In genomic region chr15:31326729-31327673, GRCh38 we compare ENCODE assay signal across 1 cellular context.
A peak's percentile ranks its signal among the peaks of the same experiment; 100 is the strongest.
TF ChIP-seq lines count a peak whose summit lies in the region.

Gene KLF13, plus strand, starts transcription at chr15:31326835. Its CDS starts 378 bp downstream, at chr15:31327213.

TF ChIP-seq in IMR-90, 13 proteins besides CTCF, POLR2A, EP300 and RAD21:
- TF ChIP-seq CHD1 (IDR thresholded peaks at IDR 0.05; ENCODE audit: low read depth, low read length) (peak; percentile 29; the same call in 1 of the 2 replicates), MAZ (IDR thresholded peaks at IDR 0.05; ENCODE audit: borderline replicate concordance, low read depth, low read length) (peak; percentile 33; the same call in 1 of the 2 replicates), CEBPB (IDR thresholded peaks at IDR 0.05; ENCODE audit: low read depth, low read length) (no peak), FOS (IDR thresholded peaks at IDR 0.05; ENCODE audit: low read depth, low read length) (no peak), MXI1 (IDR thresholded peaks at IDR 0.05; ENCODE audit: borderline replicate concordance, low read depth, low read length) (no peak), BHLHE40 (IDR thresholded peaks at IDR 0.05; ENCODE audit: low read depth, low read length) (0 out of 2 replicates have a peak, but pooled peaks have one; percentile 3)
TF ChIP-seq in IMR-90: peak in this region for 3.
